32 cellular contexts compared by ENCODE assay signal in the genomic region with DNA sequence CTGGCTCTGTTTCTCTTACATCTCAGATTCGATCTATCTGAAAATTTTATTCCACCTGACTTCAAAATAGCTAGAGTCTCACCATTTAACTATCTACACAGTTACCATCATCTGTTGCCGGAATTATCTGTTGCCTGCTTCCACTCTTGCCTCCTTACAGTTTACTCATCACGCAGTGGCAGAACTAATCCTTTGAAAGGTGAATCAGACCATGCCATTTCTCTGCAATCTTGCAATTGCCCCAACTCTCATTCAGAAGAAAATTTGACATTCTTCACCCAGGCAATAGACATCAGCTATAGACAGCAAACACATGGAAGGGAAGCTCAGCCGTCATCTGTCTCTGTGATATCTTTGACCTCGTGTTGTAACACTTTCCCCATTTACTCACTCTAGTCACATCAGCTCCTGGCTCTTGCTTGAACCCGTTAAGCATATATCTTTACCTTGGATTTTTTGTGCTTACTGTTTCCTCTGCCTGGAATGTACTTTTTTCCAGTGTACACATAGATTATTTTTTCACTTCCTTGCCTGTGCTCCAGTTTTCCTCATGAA.
"Had no signal": no experiment of that assay in that cellular context is flagged by ENCODE, and none has a peak within 500 bp of the region (broad histone marks: within the 10 kb centered on the region; RNA-seq: fewer than 3 reads in every experiment).

No MANE protein-coding gene starts in this region.

- H3K4me1 Mint-ChIP-seq: activated CD4-positive, alpha-beta memory T cell treated with anti-CD3 and anti-CD28 coated beads, Interleukin-2, amount 10 ng/mL, durations not matched to agents 7 days and 5 days; activated CD4-positive, alpha-beta T cell treated with anti-CD3 and anti-CD28 coated beads, Interleukin-2, amount 10 ng/mL, durations not matched to agents 7 days and 5 days; activated naive CD4-positive, alpha-beta T cell treated with anti-CD3 and anti-CD28 coated beads, Interleukin-2, amount 10 ng/mL, durations not matched to agents 7 days and 5 days; activated naive CD8-positive, alpha-beta T cell treated with anti-CD3 and anti-CD28 coated beads, Interleukin-2, amount 10 ng/mL, durations not matched to agents 7 days and 5 days; T-helper 17 cell had no signal

- H3K9me3 ChIP-seq: body of pancreas, colonic mucosa, esophagus squamous epithelium, gastroesophageal sphincter had no signal

- H3K27me3 ChIP-seq: body of pancreas, colonic mucosa, esophagus squamous epithelium, gastroesophageal sphincter had no signal

- H3K4me3 Mint-ChIP-seq: activated CD4-positive, alpha-beta memory T cell treated with anti-CD3 and anti-CD28 coated beads, Interleukin-2, amount 10 ng/mL, durations not matched to agents 7 days and 5 days; activated CD4-positive, alpha-beta T cell treated with anti-CD3 and anti-CD28 coated beads, Interleukin-2, amount 10 ng/mL, durations not matched to agents 7 days and 5 days; activated naive CD4-positive, alpha-beta T cell treated with anti-CD3 and anti-CD28 coated beads, Interleukin-2, amount 10 ng/mL, durations not matched to agents 7 days and 5 days; activated naive CD8-positive, alpha-beta T cell treated with anti-CD3 and anti-CD28 coated beads, Interleukin-2, amount 10 ng/mL, durations not matched to agents 7 days and 5 days; activated T-cell treated with anti-CD3 and anti-CD28 coated beads, Interleukin-2, amount 50 U/mL, for 24 hours; activated T-cell treated with anti-CD3 and anti-CD28 coated beads, Interleukin-2, amount 50 U/mL, for 72 hours; T-helper 17 cell; T-helper 2 cell treated with Interferon-gamma antibody and Interleukin-4, amounts not matched to agents 5 μg/mL and 100 μg/mL, for 36 hours; WTC11 had no signal

- H3K36me3 ChIP-seq: colonic mucosa, esophagus squamous epithelium, gastroesophageal sphincter had no signal

- H3K36me3 Mint-ChIP-seq: activated naive CD4-positive, alpha-beta T cell treated with anti-CD3 and anti-CD28 coated beads, Interleukin-2, amount 10 ng/mL, durations not matched to agents 7 days and 5 days; activated naive CD4-positive, alpha-beta T cell treated with anti-CD3 and anti-CD28 coated beads, Interleukin-2, amount 50 U/mL, for 72 hours; activated naive CD8-positive, alpha-beta T cell treated with anti-CD3 and anti-CD28 coated beads, Interleukin-2, amount 10 ng/mL, durations not matched to agents 7 days and 5 days; WTC11 had no signal

- H3K27ac Mint-ChIP-seq: activated CD4-positive, alpha-beta memory T cell treated with anti-CD3 and anti-CD28 coated beads, Interleukin-2, amount 10 ng/mL, durations not matched to agents 7 days and 5 days; activated CD4-positive, alpha-beta T cell treated with anti-CD3 and anti-CD28 coated beads, Interleukin-2, amount 10 ng/mL, durations not matched to agents 7 days and 5 days; activated naive CD4-positive, alpha-beta T cell treated with anti-CD3 and anti-CD28 coated beads, Interleukin-2, amount 10 ng/mL, durations not matched to agents 7 days and 5 days; activated naive CD4-positive, alpha-beta T cell treated with anti-CD3 and anti-CD28 coated beads, Interleukin-2, amount 50 U/mL, for 72 hours; activated naive CD8-positive, alpha-beta T cell treated with anti-CD3 and anti-CD28 coated beads, Interleukin-2, amount 10 ng/mL, durations not matched to agents 7 days and 5 days; activated T-cell treated with anti-CD3 and anti-CD28 coated beads, Interleukin-2, amount 50 U/mL, for 24 hours; activated T-cell treated with anti-CD3 and anti-CD28 coated beads, Interleukin-2, amount 50 U/mL, for 72 hours; T-helper 17 cell; T-helper 2 cell treated with Interferon-gamma antibody and Interleukin-4, amounts not matched to agents 5 μg/mL and 100 μg/mL, for 36 hours; WTC11 had no signal

- H3K4me3 ChIP-seq: body of pancreas, colonic mucosa, esophagus squamous epithelium, gastroesophageal sphincter had no signal

- H3K27me3 Mint-ChIP-seq: activated CD4-positive, alpha-beta memory T cell treated with anti-CD3 and anti-CD28 coated beads, Interleukin-2, amount 10 ng/mL, durations not matched to agents 7 days and 5 days; activated CD4-positive, alpha-beta T cell treated with anti-CD3 and anti-CD28 coated beads, Interleukin-2, amount 10 ng/mL, durations not matched to agents 7 days and 5 days; activated naive CD4-positive, alpha-beta T cell treated with anti-CD3 and anti-CD28 coated beads, Interleukin-2, amount 10 ng/mL, durations not matched to agents 7 days and 5 days; activated naive CD8-positive, alpha-beta T cell treated with anti-CD3 and anti-CD28 coated beads, Interleukin-2, amount 10 ng/mL, durations not matched to agents 7 days and 5 days; activated T-cell treated with anti-CD3 and anti-CD28 coated beads, Interleukin-2, amount 50 U/mL, for 24 hours had no signal

- ATAC-seq: activated naive CD4-positive, alpha-beta T cell treated with anti-CD3 and anti-CD28 coated beads, Interleukin-2, amount 50 U/mL, for 72 hours; activated T-cell treated with anti-CD3 and anti-CD28 coated beads, Interleukin-2, amount 50 U/mL, for 72 hours; body of pancreas; gastroesophageal sphincter; T-helper 17 cell; WTC11 had no signal

- H3K27ac ChIP-seq: body of pancreas, colonic mucosa, epithelial cell of prostate, esophagus squamous epithelium, gastroesophageal sphincter, VCaP had no signal

- FAIRE-seq: endometrium, endothelial cell of umbilical vein had no signal

- DNase-seq: activated CD4-positive, alpha-beta memory T cell treated with anti-CD3 and anti-CD28 coated beads, Interleukin-2, amount 10 ng/mL, durations not matched to agents 7 days and 5 days; activated CD4-positive, alpha-beta T cell treated with anti-CD3 and anti-CD28 coated beads for 1 hour; activated CD4-positive, alpha-beta T cell treated with anti-CD3 and anti-CD28 coated beads for 4 hours; activated CD4-positive, alpha-beta T cell treated with anti-CD3 and anti-CD28 coated beads, Interleukin-2, amount 10 ng/mL, durations not matched to agents 7 days and 5 days; activated CD4-positive, alpha-beta T cell treated with anti-CD3 and anti-CD28 coated beads, Interleukin-2, amount 50 U/mL, for 4 hours; activated CD8-positive, alpha-beta memory T cell treated with anti-CD3 and anti-CD28 coated beads, Interleukin-2, amount 50 U/mL, for 48 hours; activated gamma-delta T cell; activated naive CD4-positive, alpha-beta T cell; activated naive CD4-positive, alpha-beta T cell treated with anti-CD3 and anti-CD28 coated beads, Interleukin-2, amount 10 ng/mL, durations not matched to agents 7 days and 5 days; activated naive CD8-positive, alpha-beta T cell treated with anti-CD3 and anti-CD28 coated beads, Interleukin-2, amount 10 ng/mL, durations not matched to agents 7 days and 5 days; activated T-cell treated with anti-CD3 and anti-CD28 coated beads for 4 hours; activated T-cell treated with anti-CD3 and anti-CD28 coated beads, Interleukin-2, amount 50 U/mL, for 24 hours; activated T-cell treated with anti-CD3 and anti-CD28 coated beads, Interleukin-2, amount 50 U/mL, for 72 hours; amniotic stem cell; anterior cingulate cortex; body of pancreas; central memory CD4-positive, alpha-beta T cell; cerebellar nuclear complex; colonic mucosa; effector CD8-positive, alpha-beta T cell; esophagus squamous epithelium; foreskin melanocyte; T-helper 1 cell; T-helper 17 cell had no signal

- H3K9me3 Mint-ChIP-seq: activated CD4-positive, alpha-beta memory T cell treated with anti-CD3 and anti-CD28 coated beads, Interleukin-2, amount 10 ng/mL, durations not matched to agents 7 days and 5 days; activated CD4-positive, alpha-beta T cell treated with anti-CD3 and anti-CD28 coated beads, Interleukin-2, amount 10 ng/mL, durations not matched to agents 7 days and 5 days; activated naive CD4-positive, alpha-beta T cell treated with anti-CD3 and anti-CD28 coated beads, Interleukin-2, amount 10 ng/mL, durations not matched to agents 7 days and 5 days; activated naive CD4-positive, alpha-beta T cell treated with anti-CD3 and anti-CD28 coated beads, Interleukin-2, amount 50 U/mL, for 72 hours; activated naive CD8-positive, alpha-beta T cell treated with anti-CD3 and anti-CD28 coated beads, Interleukin-2, amount 10 ng/mL, durations not matched to agents 7 days and 5 days; activated T-cell treated with anti-CD3 and anti-CD28 coated beads, Interleukin-2, amount 50 U/mL, for 24 hours; activated T-cell treated with anti-CD3 and anti-CD28 coated beads, Interleukin-2, amount 50 U/mL, for 72 hours; T-helper 2 cell treated with Interferon-gamma antibody and Interleukin-4, amounts not matched to agents 5 μg/mL and 100 μg/mL, for 36 hours; WTC11 had no signal

- H3K4me1 ChIP-seq: colonic mucosa had no signal
